7 cellular contexts compared by ENCODE assay signal in the genomic region with DNA sequence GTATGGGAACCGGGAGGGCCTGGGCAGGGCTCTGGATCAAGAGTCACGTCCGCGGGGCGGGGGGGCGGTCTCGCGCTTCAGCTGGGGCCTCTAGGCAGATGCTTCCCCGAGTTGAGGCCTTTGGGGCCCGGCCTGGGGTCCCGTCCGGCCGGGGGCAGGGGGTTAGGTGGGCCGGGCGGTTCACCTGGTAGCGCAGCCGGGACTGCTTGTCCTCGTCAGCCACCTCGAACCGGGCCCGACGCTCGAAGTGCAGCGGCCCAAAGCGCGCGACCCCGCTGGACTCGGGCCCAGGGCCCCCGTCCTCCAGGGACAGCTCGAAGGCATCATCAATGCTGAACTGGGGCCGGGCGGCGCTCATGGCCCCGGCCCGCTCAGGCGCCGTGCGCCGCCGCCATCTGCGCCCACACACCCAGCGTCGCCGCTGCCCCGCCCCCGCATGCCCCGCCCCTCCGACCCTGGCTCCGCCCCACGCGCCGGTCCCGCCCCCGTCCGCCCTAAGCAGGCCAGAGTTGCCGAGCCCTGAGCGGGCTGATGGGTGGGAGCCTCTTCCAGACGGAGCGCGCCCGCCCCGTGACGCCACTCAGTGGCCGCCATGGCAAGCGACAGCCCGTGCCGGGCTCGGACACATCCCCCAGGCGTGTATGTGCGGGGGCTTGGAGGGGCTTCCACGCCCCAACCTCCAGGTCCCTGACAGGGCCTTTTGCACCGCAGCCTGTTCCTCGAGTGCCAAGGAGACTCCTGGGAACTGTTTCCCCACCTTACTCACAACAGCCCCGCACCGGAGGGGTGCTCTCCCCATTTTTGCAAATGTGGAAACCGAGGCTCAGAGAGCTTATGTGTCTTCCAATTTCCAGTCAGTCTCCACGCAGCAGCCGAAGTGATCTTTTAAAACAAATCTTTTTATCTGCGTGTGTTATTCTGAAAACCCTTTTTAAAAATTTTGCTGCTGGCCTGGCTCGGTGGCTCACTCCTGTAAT. TPM values are rescaled to one million over a fixed set of nuclear protein-coding genes. Genes with fewer than 3 reads are reported as not detected.
DNase-seq lines count a peak whose midpoint lies in the region; ATAC-seq and TF ChIP-seq lines count a peak whose summit lies in the region.

A gene with protein sequence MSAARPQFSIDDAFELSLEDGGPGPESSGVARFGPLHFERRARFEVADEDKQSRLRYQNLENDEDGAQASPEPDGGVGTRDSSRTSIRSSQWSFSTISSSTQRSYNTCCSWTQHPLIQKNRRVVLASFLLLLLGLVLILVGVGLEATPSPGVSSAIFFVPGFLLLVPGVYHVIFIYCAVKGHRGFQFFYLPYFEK (minus strand): TSS at position 417 of the 977 bp plus-strand sequence. CDS start 59 bp downstream, at position 358.

- H3K4me1 ChIP-seq in iPS DF 6.9 (ENCODE audit: control insufficient read depth, insufficient read depth, low read length) (no peaks in the 10 kb centered on the region; the same call in 1 of the 2 replicates), gastrocnemius medialis (peaks cover 10 to 22% of the 10 kb centered on the region in 2 donors)

- in situ Hi-C loops in gastrocnemius medialis (cut with MboI; ENCODE audit: low sequenced_read_pairs in 4 of 4): no loop called here

- H3K27ac Mint-ChIP-seq in brain: peak within 1 kb of the TSS; percentile 93 to 98 (median 97)

- TF ChIP-seq POLR2A in GM18505 (IDR thresholded peaks at IDR 0.05; ENCODE audit: borderline replicate concordance, extremely low read depth, insufficient read depth, insufficient read length) (peak; percentile 88), gastrocnemius medialis (IDR thresholded peaks at IDR 0.05) (peak; percentile 54 to 64)

- H3K36me3 Mint-ChIP-seq in brain: peaks cover 4% of the 10 kb centered on the region

- H3K4me3 Mint-ChIP-seq in brain: peak within 1 kb of the TSS; percentile 92 to 97 (median 94)

- H3K27ac ChIP-seq in iPS DF 6.9 (ENCODE audit: low read length) (no peak within 1 kb of the TSS), gastrocnemius medialis (peak within 1 kb of the TSS; percentile 79 to 96 (median 88))

- H3K27me3 Mint-ChIP-seq in brain: peaks cover 15% of the 10 kb centered on the region

- peak within 1 kb of the TSS; percentile 93; the same call in 1 of the 2 replicates for H3K4me3 ChIP-seq in iPS DF 6.9 (ENCODE audit: low read length)
- H3K4me3 ChIP-seq in gastrocnemius medialis: peak within 1 kb of the TSS; percentile 86 to 98 (median 94)

- DNase-seq in NCI-H2081 treated with DMSO at 0.1 percent for 48 hours (lab: John Stamatoyannopoulos, UW) (peak; percentile 50), UCSD-AML1 (lab: John Stamatoyannopoulos, UW; ENCODE audit: unreplicated experiment) (peak; percentile 92), iPS DF 6.9 (ENCODE audit: low read depth, low spot score) (peak; percentile 76), gastrocnemius medialis (peak; percentile 89 to 91)

- ATAC-seq in GM18505 (IDR thresholded peaks at IDR 0.05; ENCODE audit: unreplicated experiment) (peak; percentile 54), HG02973 (IDR thresholded peaks at IDR 0.05; ENCODE audit: unreplicated experiment) (peak; percentile 60), gastrocnemius medialis (peak; percentile 84 to 89)

- H3K27me3 ChIP-seq in iPS DF 6.9 (ENCODE audit: control insufficient read depth, insufficient read depth, low read length): no peaks in the 10 kb centered on the region
- H3K27me3 ChIP-seq in gastrocnemius medialis: no peaks in the 10 kb centered on the region

- TF ChIP-seq CTCF in brain (conservative IDR thresholded peaks at IDR 0.05) (peak; percentile 52 to 60), gastrocnemius medialis (IDR thresholded peaks at IDR 0.05 in 4 of 5, conservative IDR thresholded peaks at IDR 0.05 in 1 of 5) (peak; percentile 24 to 62 (median 57))

- H3K36me3 ChIP-seq in iPS DF 6.9 (ENCODE audit: control insufficient read depth, insufficient read depth, low read length) (no peaks in the 10 kb centered on the region), gastrocnemius medialis (no peaks in the 10 kb centered on the region)

- H3K9me3 ChIP-seq in iPS DF 6.9 (ENCODE audit: control insufficient read depth, insufficient read depth, low read length) (no peaks in the 10 kb centered on the region), gastrocnemius medialis (no peaks in the 10 kb centered on the region)

- intact Hi-C loops in gastrocnemius medialis (cut with DNase I; ENCODE audit: low total_unique reads): loop anchor here (1.0 to 5.0 kb wide), 3 partner anchors 39 to 68 kb away; a partner anchor contains a TSS

- no CpG with 5 or more reads among the region's 81 CpGs for WGBS in iPS DF 6.9 (ENCODE audit: insufficient coverage, insufficient read length)

- H3K4me1 Mint-ChIP-seq in brain: peaks cover 39% of the 10 kb centered on the region

- H3K9me3 Mint-ChIP-seq in brain: no peaks in the 10 kb centered on the region

RNA-seq across cellular contexts. Expression of the gene that starts here (rescaled TPM):
- 63.0 TPM for polyA plus RNA-seq in brain (ENCODE audit: insufficient read depth, low read depth, low replicate concordance)
- 100 to 1,000 TPM in 2 of 4 donors, 10 to 100 TPM in 2; 79.8 to 155 (median 108) TPM for total RNA-seq in gastrocnemius medialis
